ENCODE assay signal across 7 cellular contexts in genomic region chr12:112523856-112524255, GRCh38.
"Had no signal": no experiment of that assay in that cellular context is flagged by ENCODE, and none has a peak within 500 bp of the region (broad histone marks: within the 10 kb centered on the region; RNA-seq: fewer than 3 reads in every experiment).

No MANE protein-coding gene starts in this region.

- H3K4me3 Mint-ChIP-seq: IgD-negative memory B cell had no signal

- H3K9me3 Mint-ChIP-seq: IgD-negative memory B cell had no signal

- H3K4me3 ChIP-seq: GM23248, HAP-1 had no signal

- H3K27me3 Mint-ChIP-seq: IgD-negative memory B cell had no signal

- DNase-seq: GOT3, H7, KBM-7 had no signal

- H2AFZ ChIP-seq: GM23248 had no signal

- H3K4me1 Mint-ChIP-seq: IgD-negative memory B cell had no signal

- H3K36me3 ChIP-seq: HAP-1 had no signal

- H3K27ac ChIP-seq: GM23248 had no signal

- H3K9ac ChIP-seq: GM23248 had no signal

- FAIRE-seq: HepG2 had no signal

- H3K27ac Mint-ChIP-seq: IgD-negative memory B cell had no signal

- H3K9me3 ChIP-seq: HAP-1 had no signal
